In genomic region chr11:15651782-15652181, GRCh38 we compare ENCODE assay signal across 23 cellular contexts.
DNase-seq lines count a peak whose midpoint lies in the region; ATAC-seq and TF ChIP-seq lines count a peak whose summit lies in the region.
"Had no signal": no experiment of that assay in that cellular context is flagged by ENCODE, and none has a peak within 500 bp of the region (broad histone marks: within the 10 kb centered on the region; RNA-seq: fewer than 3 reads in every experiment).

No MANE protein-coding gene starts in this region.

- 58 to 68% (median 63%) methylated on average over 9 of the region's 9 CpGs for WGBS in heart left ventricle, 4 donors

- H3K4me3 Mint-ChIP-seq in glutamatergic neuron (ENCODE audit: unreplicated experiment), result peak overlapping the region; percentile 55
- H3K4me3 Mint-ChIP-seq: activated CD4-positive, alpha-beta T cell treated with anti-CD3 and anti-CD28 coated beads, Interleukin-2, amount 10 ng/mL, durations not matched to agents 24 days and 14 days; naive B cell had no signal

- intact Hi-C loops in heart left ventricle (cut with DNase I) (loop anchor here (2.0 to 10.0 kb wide), 10 partner anchors 143 to 1086 kb away; partner anchors contain the start of gene C11orf58 (in 1 of the 10)), Right ventricle myocardium inferior (cut with DNase I) (loop anchor here (2.0 to 5.0 kb wide), 4 partner anchors 119 to 1086 kb away; partner anchors contain the start of gene C11orf58), uterus (cut with DNase I; ENCODE audit: low total_unique reads) (loop anchor here (2.0 to 10.0 kb wide), 2 partner anchors 955 to 1553 kb away; partner anchors contain the start of gene PIK3C2A)

- TF ChIP-seq POLR2A in heart left ventricle (IDR thresholded peaks at IDR 0.05) (no peak), uterus (IDR thresholded peaks at IDR 0.05) (no peak)

- TF ChIP-seq CTCF in heart left ventricle (IDR thresholded peaks at IDR 0.05) (no peak), glutamatergic neuron (IDR thresholded peaks at IDR 0.05; ENCODE audit: partially characterized antibody, unreplicated experiment) (no peak), osteoblast (IDR thresholded peaks at IDR 0.05; ENCODE audit: extremely low read depth, low read depth, low read length) (no peak), uterus (IDR thresholded peaks at IDR 0.05) (no peak), GM13977 (IDR thresholded peaks at IDR 0.05; ENCODE audit: extremely low read depth, insufficient read depth, missing control alignments) (no peak)

- H3K36me3 Mint-ChIP-seq in glutamatergic neuron (ENCODE audit: unreplicated experiment), result no peaks in the 10 kb centered on the region

- peaks cover 14% of the 10 kb centered on the region for H3K4me1 Mint-ChIP-seq in glutamatergic neuron (ENCODE audit: low read depth, unreplicated experiment)
- H3K4me1 Mint-ChIP-seq: activated CD4-positive, alpha-beta T cell treated with anti-CD3 and anti-CD28 coated beads, Interleukin-2, amount 10 ng/mL, durations not matched to agents 24 days and 14 days had no signal

- H3K27ac Mint-ChIP-seq in glutamatergic neuron (ENCODE audit: unreplicated experiment), result no peak overlapping the region
- H3K27ac Mint-ChIP-seq: activated CD4-positive, alpha-beta T cell treated with anti-CD3 and anti-CD28 coated beads, Interleukin-2, amount 10 ng/mL, durations not matched to agents 24 days and 14 days; naive B cell had no signal

- ATAC-seq in heart left ventricle (no peak), Right ventricle myocardium inferior (no peak), GM21737 (IDR thresholded peaks at IDR 0.05; ENCODE audit: unreplicated experiment) (no peak)
- ATAC-seq: K562, left lung, PC-3 had no signal

- no peaks in the 10 kb centered on the region for H3K36me3 ChIP-seq in heart left ventricle
- H3K36me3 ChIP-seq in osteoblast (ENCODE audit: insufficient read depth, low read length), result no peaks in the 10 kb centered on the region
- H3K36me3 ChIP-seq in uterus, result no peaks in the 10 kb centered on the region
- H3K36me3 ChIP-seq: left lung had no signal

- in situ Hi-C loops in GM13977 (cut with MboI; ENCODE audit: low pct_unique_long_range_greater_than_20kb, low sequenced_read_pairs, unreplicated experiment), result no loop called here

- H2AFZ ChIP-seq in osteoblast (ENCODE audit: low read length), result peak overlapping the region; percentile 71

- H3K9me3 Mint-ChIP-seq in glutamatergic neuron (ENCODE audit: unreplicated experiment), result peaks cover 2% of the 10 kb centered on the region
- H3K9me3 Mint-ChIP-seq: activated CD4-positive, alpha-beta T cell treated with anti-CD3 and anti-CD28 coated beads, Interleukin-2, amount 10 ng/mL, durations not matched to agents 24 days and 14 days had no signal

- H3K27me3 ChIP-seq in heart left ventricle (peaks cover 0 to 16% (median 0%) of the 10 kb centered on the region in 9 donors), osteoblast (ENCODE audit: insufficient read depth, low read length) (peaks cover 8% of the 10 kb centered on the region), uterus (no peaks in the 10 kb centered on the region)

- H3K79me2 ChIP-seq in osteoblast (ENCODE audit: insufficient read depth, low read length), result no peaks in the 10 kb centered on the region

- no peaks in the 10 kb centered on the region for H4K20me1 ChIP-seq in osteoblast (ENCODE audit: insufficient read depth, low read length)

- H3K4me1 ChIP-seq in heart left ventricle, result peaks cover 0 to 28% (median 17%) of the 10 kb centered on the region in 12 donors
- H3K4me1 ChIP-seq in osteoblast (ENCODE audit: insufficient read depth, low read length), result peaks cover 12% of the 10 kb centered on the region
- peaks cover 0 to 4% of the 10 kb centered on the region in 2 donors for H3K4me1 ChIP-seq in uterus

- H3K9me3 ChIP-seq in heart left ventricle (no peaks in the 10 kb centered on the region), osteoblast (ENCODE audit: low read depth, low read length) (no peaks in the 10 kb centered on the region), uterus (no peaks in the 10 kb centered on the region)
- H3K9me3 ChIP-seq: left lung had no signal

- DNase-seq in heart left ventricle, result peak in 1 of 5 donors; percentile 32
- no peak for DNase-seq in Right ventricle myocardium inferior (ENCODE audit: missing footprints)
- no peak for DNase-seq in glutamatergic neuron
- DNase-seq in osteoblast (ENCODE audit: insufficient read length, low spot score, missing footprints), result peak; percentile 53
- peak in 1 of 2 donors; percentile 18 for DNase-seq in uterus
- no peak for DNase-seq in GM13977 (ENCODE audit: low spot score)
- DNase-seq in SHP77 (lab: John Stamatoyannopoulos, UW), result no peak
- DNase-seq: 8988T; activated CD4-positive, alpha-beta T cell treated with anti-CD3 and anti-CD28 coated beads, Interleukin-2, amount 10 ng/mL, durations not matched to agents 24 days and 14 days; activated naive CD4-positive, alpha-beta T cell treated with anti-CD3 and anti-CD28 coated beads, Interleukin-2, amount 50 U/mL, for 16 hours; effector memory CD4-positive, alpha-beta T cell; naive B cell; NCI-H1048; NCI-H526 treated with DMSO at 0.1 percent for 48 hours; PC-3; stimulated activated CD4-positive, alpha-beta T cell treated with anti-CD3 and anti-CD28 coated beads, Interleukin-4, amount 100 ng/mL, for 24 hours; stimulated activated CD8-positive, alpha-beta memory T cell treated with anti-CD3 and anti-CD28 coated beads, Interleukin-4, amount 100 ng/mL, for 48 hours had no signal

- H3K4me2 ChIP-seq in osteoblast (ENCODE audit: insufficient read depth, low read length), result peak overlapping the region; percentile 89

- H3K27ac ChIP-seq in heart left ventricle, result peak overlapping the region in 5 of 12 donors; percentile 1 to 83 (median 63)
- H3K27ac ChIP-seq in osteoblast (ENCODE audit: low read depth, low read length), result no peak overlapping the region
- peak overlapping the region; percentile 39 to 58 for H3K27ac ChIP-seq in uterus
- H3K27ac ChIP-seq: C4-2B, HL-60, left lung, SK-N-MC had no signal

- H3K4me3 ChIP-seq in heart left ventricle, result peak overlapping the region in 8 of 12 donors; percentile 17 to 40 (median 26)
- H3K4me3 ChIP-seq in osteoblast (ENCODE audit: insufficient read depth, low read length), result peak overlapping the region; percentile 68
- peak overlapping the region in 1 of 2 donors; percentile 12 for H3K4me3 ChIP-seq in uterus
- H3K4me3 ChIP-seq: K562, left lung, SK-N-MC had no signal

- H3K27me3 Mint-ChIP-seq in glutamatergic neuron (ENCODE audit: unreplicated experiment), result no peaks in the 10 kb centered on the region
